Comparison of ENCODE assay signal across 10 cellular contexts in genomic region chr21:38244407-38244787, GRCh38. TPM values are rescaled to one million over a fixed set of nuclear protein-coding genes. Genes with fewer than 3 reads are reported as not detected.
A peak's percentile ranks its signal among the peaks of the same experiment; 100 is the strongest.
DNase-seq lines count a peak whose midpoint lies in the region; ATAC-seq and TF ChIP-seq lines count a peak whose summit lies in the region.
"Had no signal": no experiment of that assay in that cellular context is flagged by ENCODE, and none has a peak within 500 bp of the region (broad histone marks: within the 10 kb centered on the region; RNA-seq: fewer than 3 reads in every experiment).

No MANE protein-coding gene starts in this region.

- CTCF ChIA-PET in CD4-positive, alpha-beta T cell (lab: Charles Lee) = no interaction called here
- CTCF ChIA-PET in naive thymus-derived CD4-positive, alpha-beta T cell (lab: Charles Lee) = interaction anchor here (1.1 to 1.5 kb wide), 2 partner anchors 25 to 108 kb away, joined by 3 read pairs; no protein-coding TSS in a partner anchor

- POLR2A ChIA-PET in CD4-positive, alpha-beta T cell (lab: Charles Lee) = interaction anchor here (0.6 kb wide), 1 partner anchor 9 kb away, joined by 3 read pairs; no protein-coding TSS in a partner anchor
- POLR2A ChIA-PET in naive thymus-derived CD4-positive, alpha-beta T cell (lab: Charles Lee) = interaction anchor here (0.8 to 1.0 kb wide), 2 partner anchors 11 to 50 kb away, joined by 3 to 5 read pairs; no protein-coding TSS in a partner anchor

- peak; percentile 27 for ATAC-seq in CD4-positive, alpha-beta T cell (ENCODE audit: poor library complexity)
- ATAC-seq in HG02938 (IDR thresholded peaks at IDR 0.05; ENCODE audit: unreplicated experiment) = peak; percentile 10
- ATAC-seq in naive thymus-derived CD4-positive, alpha-beta T cell = peak; percentile 2
- no peak for ATAC-seq in GM21737 (IDR thresholded peaks at IDR 0.05; ENCODE audit: unreplicated experiment)

- H3K4me1 ChIP-seq in naive thymus-derived CD4-positive, alpha-beta T cell (ENCODE audit: control insufficient read depth in 2 of 2, insufficient read depth in 2 of 2, low read length in 2 of 2) = peaks cover 0 to 19% of the 10 kb centered on the region in 2 donors

- H3K4me3 ChIP-seq in naive thymus-derived CD4-positive, alpha-beta T cell (ENCODE audit: low read length) = no peak overlapping the region

- H3K4me1 Mint-ChIP-seq in CD4-positive, alpha-beta T cell (ENCODE audit: low read depth) = peaks cover 20% of the 10 kb centered on the region
- H3K4me1 Mint-ChIP-seq in activated T-helper 1 cell treated with anti-CD3 and anti-CD28 coated beads, Interleukin-12 subunit alpha, Interleukin-12 subunit beta, Interleukin-2, Interleukin-4 antibody, amounts not matched to agents 30 ng/mL and 10 ng/mL and 1 ng/mL, durations not matched to agents 14 hours and 24 hours and 36 hours (ENCODE audit: low read depth) = peaks cover 37% of the 10 kb centered on the region
- peaks cover 17 to 37% (median 26%) of the 10 kb centered on the region in 7 donors for H3K4me1 Mint-ChIP-seq in naive thymus-derived CD4-positive, alpha-beta T cell

- no peak overlapping the region for H3K4me3 Mint-ChIP-seq in CD4-positive, alpha-beta T cell
- peak overlapping the region; percentile 30 for H3K4me3 Mint-ChIP-seq in activated T-helper 1 cell treated with anti-CD3 and anti-CD28 coated beads, Interleukin-12 subunit alpha, Interleukin-12 subunit beta, Interleukin-2, Interleukin-4 antibody, amounts not matched to agents 30 ng/mL and 10 ng/mL and 1 ng/mL, durations not matched to agents 14 hours and 24 hours and 36 hours
- peak overlapping the region in 9 of 10 donors; percentile 5 to 74 (median 46) for H3K4me3 Mint-ChIP-seq in naive thymus-derived CD4-positive, alpha-beta T cell

- no peaks in the 10 kb centered on the region for H3K27me3 Mint-ChIP-seq in CD4-positive, alpha-beta T cell
- H3K27me3 Mint-ChIP-seq in activated T-helper 1 cell treated with anti-CD3 and anti-CD28 coated beads, Interleukin-12 subunit alpha, Interleukin-12 subunit beta, Interleukin-2, Interleukin-4 antibody, amounts not matched to agents 30 ng/mL and 10 ng/mL and 1 ng/mL, durations not matched to agents 14 hours and 24 hours and 36 hours (ENCODE audit: insufficient read depth) = peaks cover 4% of the 10 kb centered on the region
- peaks cover 0 to 17% (median 0%) of the 10 kb centered on the region in 5 donors for H3K27me3 Mint-ChIP-seq in naive thymus-derived CD4-positive, alpha-beta T cell

- H3K9me3 ChIP-seq in CD4-positive, alpha-beta T cell (ENCODE audit: control insufficient read depth, low read length) = no peaks in the 10 kb centered on the region
- no peaks in the 10 kb centered on the region for H3K9me3 ChIP-seq in naive thymus-derived CD4-positive, alpha-beta T cell (ENCODE audit: control insufficient read depth in 2 of 3, low read length in 3 of 3)

- no peaks in the 10 kb centered on the region for H3K27me3 ChIP-seq in CD4-positive, alpha-beta T cell (ENCODE audit: control insufficient read depth, insufficient read depth, low read length)
- H3K27me3 ChIP-seq in naive thymus-derived CD4-positive, alpha-beta T cell (ENCODE audit: control insufficient read depth in 2 of 2, insufficient read depth in 2 of 2, low read length in 2 of 2) = no peaks in the 10 kb centered on the region

- H3K9me3 Mint-ChIP-seq in CD4-positive, alpha-beta T cell = no peaks in the 10 kb centered on the region
- peaks cover 5% of the 10 kb centered on the region for H3K9me3 Mint-ChIP-seq in activated T-helper 1 cell treated with anti-CD3 and anti-CD28 coated beads, Interleukin-12 subunit alpha, Interleukin-12 subunit beta, Interleukin-2, Interleukin-4 antibody, amounts not matched to agents 30 ng/mL and 10 ng/mL and 1 ng/mL, durations not matched to agents 14 hours and 24 hours and 36 hours
- peaks cover 0 to 16% (median 0%) of the 10 kb centered on the region in 11 donors for H3K9me3 Mint-ChIP-seq in naive thymus-derived CD4-positive, alpha-beta T cell

- H3K27ac Mint-ChIP-seq in CD4-positive, alpha-beta T cell = peak overlapping the region; percentile 73
- peak overlapping the region; percentile 74 for H3K27ac Mint-ChIP-seq in activated T-helper 1 cell treated with anti-CD3 and anti-CD28 coated beads, Interleukin-12 subunit alpha, Interleukin-12 subunit beta, Interleukin-2, Interleukin-4 antibody, amounts not matched to agents 30 ng/mL and 10 ng/mL and 1 ng/mL, durations not matched to agents 14 hours and 24 hours and 36 hours
- peak overlapping the region; percentile 81 to 97 (median 89) for H3K27ac Mint-ChIP-seq in naive thymus-derived CD4-positive, alpha-beta T cell

- no peaks in the 10 kb centered on the region for H3K36me3 Mint-ChIP-seq in CD4-positive, alpha-beta T cell (ENCODE audit: low read depth)
- peaks cover 2% of the 10 kb centered on the region for H3K36me3 Mint-ChIP-seq in activated T-helper 1 cell treated with anti-CD3 and anti-CD28 coated beads, Interleukin-12 subunit alpha, Interleukin-12 subunit beta, Interleukin-2, Interleukin-4 antibody, amounts not matched to agents 30 ng/mL and 10 ng/mL and 1 ng/mL, durations not matched to agents 14 hours and 24 hours and 36 hours (ENCODE audit: low read depth)
- peaks cover 0 to 4% (median 0%) of the 10 kb centered on the region in 5 donors for H3K36me3 Mint-ChIP-seq in naive thymus-derived CD4-positive, alpha-beta T cell

- intact Hi-C loops in CD4-positive, alpha-beta T cell (cut with DNase I, micrococcal nuclease) = no loop called here
- intact Hi-C loops in activated T-helper 1 cell treated with anti-CD3 and anti-CD28 coated beads, Interleukin-12 subunit alpha, Interleukin-12 subunit beta, Interleukin-2, Interleukin-4 antibody, amounts not matched to agents 30 ng/mL and 10 ng/mL and 1 ng/mL, durations not matched to agents 14 hours and 24 hours and 36 hours (cut with micrococcal nuclease) = loop anchor here (1.0 to 10.0 kb wide), 6 partner anchors 24 to 680 kb away; no protein-coding TSS in a partner anchor
- intact Hi-C loops in naive thymus-derived CD4-positive, alpha-beta T cell (cut with micrococcal nuclease) = loop anchor here (2.0 to 10.0 kb wide), 3 partner anchors 24 to 680 kb away; no protein-coding TSS in a partner anchor

- TF ChIP-seq CTCF in CD4-positive, alpha-beta T cell (IDR thresholded peaks at IDR 0.05) = no peak

- H3K36me3 ChIP-seq in naive thymus-derived CD4-positive, alpha-beta T cell (ENCODE audit: control insufficient read depth in 2 of 3, insufficient read depth in 3 of 3, low read length in 3 of 3) = no peaks in the 10 kb centered on the region

- DNase-seq in CD4-positive, alpha-beta T cell = peak in 1 of 10 experiments; percentile 13
- DNase-seq in activated T-helper 1 cell treated with anti-CD3 and anti-CD28 coated beads, Interleukin-12 subunit alpha, Interleukin-12 subunit beta, Interleukin-2, Interleukin-4 antibody, amounts not matched to agents 30 ng/mL and 10 ng/mL and 1 ng/mL, durations not matched to agents 14 hours and 24 hours and 36 hours (ENCODE audit: low spot score) = no peak
- no peak for DNase-seq in naive thymus-derived CD4-positive, alpha-beta T cell
- no peak for DNase-seq in DMS114 treated with DMSO at 0.1 percent for 48 hours (lab: John Stamatoyannopoulos, UW; ENCODE audit: unreplicated experiment)
- no peak for DNase-seq in activated effector memory CD4-positive, alpha-beta T cell treated with Interleukin-2 at 50 U/mL for 16 hours
- DNase-seq: COR-L47, NCI-H187 treated with DMSO at 0.1 percent for 48 hours, retina had no signal

- H3K27ac ChIP-seq in CD4-positive, alpha-beta T cell (ENCODE audit: low read depth, low read length) = no peak overlapping the region
- peak overlapping the region; percentile 9 for H3K27ac ChIP-seq in naive thymus-derived CD4-positive, alpha-beta T cell (ENCODE audit: low read depth, low read length)

RNA-seq across cellular contexts. Expression of gene KCNJ15, which starts 12.4 kb away (rescaled TPM):
- under 1 TPM in 1 of 2 experiments, not detected in 1; 0.19 TPM for total RNA-seq in CD4-positive, alpha-beta T cell
- total RNA-seq in activated T-helper 1 cell treated with anti-CD3 and anti-CD28 coated beads, Interleukin-12 subunit alpha, Interleukin-12 subunit beta, Interleukin-2, Interleukin-4 antibody, amounts not matched to agents 30 ng/mL and 10 ng/mL and 1 ng/mL, durations not matched to agents 14 hours and 24 hours and 36 hours = 1.6 and 1.7 TPM in 2 replicates
- 1 to 10 TPM in 1 of 5 experiments, under 1 TPM in 3, not detected in 1; 0.16 to 1.1 (median 0.70) TPM for total RNA-seq in naive thymus-derived CD4-positive, alpha-beta T cell
- not detected for polyA plus RNA-seq in naive thymus-derived CD4-positive, alpha-beta T cell

Comparison
In these comparisons a context has a peak if more than half of its experiments do, and no peak if none do; other contexts are left out.
1. intact Hi-C loops: an anchor here in activated T-helper 1 cell treated with anti-CD3 and anti-CD28 coated beads, Interleukin-12 subunit alpha, Interleukin-12 subunit beta, Interleukin-2, Interleukin-4 antibody, amounts not matched to agents 30 ng/mL and 10 ng/mL and 1 ng/mL, durations not matched to agents 14 hours and 24 hours and 36 hours (1.0 to 10.0 kb wide) and naive thymus-derived CD4-positive, alpha-beta T cell (2.0 to 10.0 kb wide); none called in CD4-positive, alpha-beta T cell.